In the genomic region with DNA sequence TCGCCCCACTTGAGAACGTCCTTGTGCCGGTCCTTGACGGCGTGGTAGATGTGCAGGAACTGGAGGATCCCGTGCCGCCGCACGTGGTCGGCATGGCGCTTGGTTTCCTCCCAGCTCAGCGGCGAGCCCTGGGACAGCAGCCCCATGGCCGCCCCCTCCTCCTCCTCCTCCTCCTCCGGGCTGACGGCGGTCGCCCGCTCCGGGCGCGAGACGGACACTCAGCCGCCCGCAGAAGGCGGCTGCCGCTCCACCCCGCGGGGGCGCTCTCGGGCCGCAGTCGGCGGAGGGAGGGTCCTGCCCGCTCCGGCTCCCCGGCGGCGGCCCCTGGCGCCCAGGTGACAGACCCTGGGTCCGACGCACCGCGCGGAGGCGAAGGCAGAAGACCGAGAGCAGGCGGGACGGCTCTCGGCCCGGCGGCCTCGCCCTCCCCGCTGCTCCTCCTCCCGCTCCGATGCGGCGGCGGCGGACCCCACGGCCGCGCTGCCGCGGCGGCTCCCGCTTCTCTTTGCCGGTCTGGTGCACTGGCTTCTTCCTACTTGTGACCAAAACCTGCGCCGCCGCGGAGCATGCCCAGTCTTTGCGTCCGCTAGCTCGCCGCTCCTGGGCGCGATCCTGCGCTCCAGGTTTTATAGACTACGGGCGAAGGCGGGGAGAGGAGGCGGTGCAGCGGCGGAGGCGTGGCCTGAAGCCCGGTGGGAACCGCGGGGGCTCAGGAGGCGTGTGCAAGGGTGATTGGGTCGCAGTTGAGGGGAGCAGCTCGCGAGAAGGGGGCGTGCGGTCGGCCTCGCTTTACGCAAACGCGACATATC, we compare ENCODE assay signal across 1 cellular context.
TF ChIP-seq lines count a peak whose summit lies in the region.

A gene (minus strand): TSS at position 602 of the 809 bp plus-strand sequence. CDS start 456 bp downstream, at position 146.

TF ChIP-seq in K562, 482 proteins besides CTCF, POLR2A, EP300 and RAD21 (continued from another document and continues in another):
- TF ChIP-seq, protein P1, sequence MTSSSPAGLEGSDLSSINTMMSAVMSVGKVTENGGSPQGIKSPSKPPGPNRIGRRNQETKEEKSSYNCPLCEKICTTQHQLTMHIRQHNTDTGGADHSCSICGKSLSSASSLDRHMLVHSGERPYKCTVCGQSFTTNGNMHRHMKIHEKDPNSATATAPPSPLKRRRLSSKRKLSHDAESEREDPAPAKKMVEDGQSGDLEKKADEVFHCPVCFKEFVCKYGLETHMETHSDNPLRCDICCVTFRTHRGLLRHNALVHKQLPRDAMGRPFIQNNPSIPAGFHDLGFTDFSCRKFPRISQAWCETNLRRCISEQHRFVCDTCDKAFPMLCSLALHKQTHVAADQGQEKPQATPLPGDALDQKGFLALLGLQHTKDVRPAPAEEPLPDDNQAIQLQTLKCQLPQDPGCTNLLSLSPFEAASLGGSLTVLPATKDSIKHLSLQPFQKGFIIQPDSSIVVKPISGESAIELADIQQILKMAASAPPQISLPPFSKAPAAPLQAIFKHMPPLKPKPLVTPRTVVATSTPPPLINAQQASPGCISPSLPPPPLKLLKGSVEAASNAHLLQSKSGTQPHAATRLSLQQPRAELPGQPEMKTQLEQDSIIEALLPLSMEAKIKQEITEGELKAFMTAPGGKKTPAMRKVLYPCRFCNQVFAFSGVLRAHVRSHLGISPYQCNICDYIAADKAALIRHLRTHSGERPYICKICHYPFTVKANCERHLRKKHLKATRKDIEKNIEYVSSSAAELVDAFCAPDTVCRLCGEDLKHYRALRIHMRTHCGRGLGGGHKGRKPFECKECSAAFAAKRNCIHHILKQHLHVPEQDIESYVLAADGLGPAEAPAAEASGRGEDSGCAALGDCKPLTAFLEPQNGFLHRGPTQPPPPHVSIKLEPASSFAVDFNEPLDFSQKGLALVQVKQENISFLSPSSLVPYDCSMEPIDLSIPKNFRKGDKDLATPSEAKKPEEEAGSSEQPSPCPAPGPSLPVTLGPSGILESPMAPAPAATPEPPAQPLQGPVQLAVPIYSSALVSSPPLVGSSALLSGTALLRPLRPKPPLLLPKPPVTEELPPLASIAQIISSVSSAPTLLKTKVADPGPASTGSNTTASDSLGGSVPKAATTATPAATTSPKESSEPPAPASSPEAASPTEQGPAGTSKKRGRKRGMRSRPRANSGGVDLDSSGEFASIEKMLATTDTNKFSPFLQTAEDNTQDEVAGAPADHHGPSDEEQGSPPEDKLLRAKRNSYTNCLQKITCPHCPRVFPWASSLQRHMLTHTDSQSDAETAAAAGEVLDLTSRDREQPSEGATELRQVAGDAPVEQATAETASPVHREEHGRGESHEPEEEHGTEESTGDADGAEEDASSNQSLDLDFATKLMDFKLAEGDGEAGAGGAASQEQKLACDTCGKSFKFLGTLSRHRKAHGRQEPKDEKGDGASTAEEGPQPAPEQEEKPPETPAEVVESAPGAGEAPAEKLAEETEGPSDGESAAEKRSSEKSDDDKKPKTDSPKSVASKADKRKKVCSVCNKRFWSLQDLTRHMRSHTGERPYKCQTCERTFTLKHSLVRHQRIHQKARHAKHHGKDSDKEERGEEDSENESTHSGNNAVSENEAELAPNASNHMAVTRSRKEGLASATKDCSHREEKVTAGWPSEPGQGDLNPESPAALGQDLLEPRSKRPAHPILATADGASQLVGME (CRISPR knock-in tag; IDR thresholded peaks at IDR 0.05), result peak; percentile 10; the same call in 1 of the 2 replicates
- no peak for TF ChIP-seq HNRNPH1 (optimal IDR thresholded peaks at IDR 0.05; ENCODE audit: low read depth, low read length)
- peak; percentile 63 for TF ChIP-seq SAP30 (IDR thresholded peaks at IDR 0.05; ENCODE audit: borderline replicate concordance, insufficient read depth, low read depth, low read length, poor library complexity, severe bottlenecking)
- TF ChIP-seq C11orf30 (IDR thresholded peaks at IDR 0.05; ENCODE audit: low read depth), result peak; percentile 33; the same call in 1 of the 2 replicates
- no peak for TF ChIP-seq PPARD (CRISPR knock-in tag; IDR thresholded peaks at IDR 0.05)
- TF ChIP-seq RBM39 (optimal IDR thresholded peaks at IDR 0.05; ENCODE audit: low read depth, low read length), result no peak
- peak; percentile 54; the same call in 1 of the 2 replicates for TF ChIP-seq MXI1 (IDR thresholded peaks at IDR 0.05; ENCODE audit: low read depth, low read length)
- TF ChIP-seq, protein P2, sequence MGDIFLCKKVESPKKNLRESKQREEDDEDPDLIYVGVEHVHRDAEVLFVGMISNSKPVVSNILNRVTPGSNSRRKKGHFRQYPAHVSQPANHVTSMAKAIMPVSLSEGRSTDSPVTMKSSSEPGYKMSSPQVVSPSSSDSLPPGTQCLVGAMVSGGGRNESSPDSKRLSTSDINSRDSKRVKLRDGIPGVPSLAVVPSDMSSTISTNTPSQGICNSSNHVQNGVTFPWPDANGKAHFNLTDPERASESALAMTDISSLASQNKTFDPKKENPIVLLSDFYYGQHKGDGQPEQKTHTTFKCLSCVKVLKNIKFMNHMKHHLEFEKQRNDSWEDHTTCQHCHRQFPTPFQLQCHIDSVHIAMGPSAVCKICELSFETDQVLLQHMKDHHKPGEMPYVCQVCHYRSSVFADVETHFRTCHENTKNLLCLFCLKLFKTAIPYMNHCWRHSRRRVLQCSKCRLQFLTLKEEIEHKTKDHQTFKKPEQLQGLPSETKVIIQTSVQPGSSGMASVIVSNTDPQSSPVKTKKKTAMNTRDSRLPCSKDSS (IDR thresholded peaks at IDR 0.05; ENCODE audit: low read depth, partially characterized antibody), result no peak
- TF ChIP-seq, protein P3, sequence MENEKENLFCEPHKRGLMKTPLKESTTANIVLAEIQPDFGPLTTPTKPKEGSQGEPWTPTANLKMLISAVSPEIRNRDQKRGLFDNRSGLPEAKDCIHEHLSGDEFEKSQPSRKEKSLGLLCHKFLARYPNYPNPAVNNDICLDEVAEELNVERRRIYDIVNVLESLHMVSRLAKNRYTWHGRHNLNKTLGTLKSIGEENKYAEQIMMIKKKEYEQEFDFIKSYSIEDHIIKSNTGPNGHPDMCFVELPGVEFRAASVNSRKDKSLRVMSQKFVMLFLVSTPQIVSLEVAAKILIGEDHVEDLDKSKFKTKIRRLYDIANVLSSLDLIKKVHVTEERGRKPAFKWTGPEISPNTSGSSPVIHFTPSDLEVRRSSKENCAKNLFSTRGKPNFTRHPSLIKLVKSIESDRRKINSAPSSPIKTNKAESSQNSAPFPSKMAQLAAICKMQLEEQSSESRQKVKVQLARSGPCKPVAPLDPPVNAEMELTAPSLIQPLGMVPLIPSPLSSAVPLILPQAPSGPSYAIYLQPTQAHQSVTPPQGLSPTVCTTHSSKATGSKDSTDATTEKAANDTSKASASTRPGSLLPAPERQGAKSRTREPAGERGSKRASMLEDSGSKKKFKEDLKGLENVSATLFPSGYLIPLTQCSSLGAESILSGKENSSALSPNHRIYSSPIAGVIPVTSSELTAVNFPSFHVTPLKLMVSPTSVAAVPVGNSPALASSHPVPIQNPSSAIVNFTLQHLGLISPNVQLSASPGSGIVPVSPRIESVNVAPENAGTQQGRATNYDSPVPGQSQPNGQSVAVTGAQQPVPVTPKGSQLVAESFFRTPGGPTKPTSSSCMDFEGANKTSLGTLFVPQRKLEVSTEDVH (IDR thresholded peaks at IDR 0.05; ENCODE audit: low read depth, partially characterized antibody), result no peak
- peak; percentile 90 for TF ChIP-seq NUFIP1 (IDR thresholded peaks at IDR 0.05; ENCODE audit: partially characterized antibody)
- TF ChIP-seq ATF1 (CRISPR knock-in tag; IDR thresholded peaks at IDR 0.05), result peak; percentile 5; the same call in 1 of the 2 replicates
- peak; percentile 83 for TF ChIP-seq ATF1 (tag; IDR thresholded peaks at IDR 0.05)
- TF ChIP-seq EWSR1 (IDR thresholded peaks at IDR 0.05; ENCODE audit: borderline replicate concordance, low read depth, partially characterized antibody), result no peak
- no peak for TF ChIP-seq ZNF79 (CRISPR knock-in tag; IDR thresholded peaks at IDR 0.05; ENCODE audit: low read depth)
- TF ChIP-seq FOXP1 (CRISPR knock-in tag; IDR thresholded peaks at IDR 0.05), result peak; percentile 93
- TF ChIP-seq ZNF197 (CRISPR knock-in tag; IDR thresholded peaks at IDR 0.05; ENCODE audit: low read depth), result peak; percentile 47
- TF ChIP-seq ZNF311 (CRISPR knock-in tag; IDR thresholded peaks at IDR 0.05), result no peak
- TF ChIP-seq, protein P4, sequence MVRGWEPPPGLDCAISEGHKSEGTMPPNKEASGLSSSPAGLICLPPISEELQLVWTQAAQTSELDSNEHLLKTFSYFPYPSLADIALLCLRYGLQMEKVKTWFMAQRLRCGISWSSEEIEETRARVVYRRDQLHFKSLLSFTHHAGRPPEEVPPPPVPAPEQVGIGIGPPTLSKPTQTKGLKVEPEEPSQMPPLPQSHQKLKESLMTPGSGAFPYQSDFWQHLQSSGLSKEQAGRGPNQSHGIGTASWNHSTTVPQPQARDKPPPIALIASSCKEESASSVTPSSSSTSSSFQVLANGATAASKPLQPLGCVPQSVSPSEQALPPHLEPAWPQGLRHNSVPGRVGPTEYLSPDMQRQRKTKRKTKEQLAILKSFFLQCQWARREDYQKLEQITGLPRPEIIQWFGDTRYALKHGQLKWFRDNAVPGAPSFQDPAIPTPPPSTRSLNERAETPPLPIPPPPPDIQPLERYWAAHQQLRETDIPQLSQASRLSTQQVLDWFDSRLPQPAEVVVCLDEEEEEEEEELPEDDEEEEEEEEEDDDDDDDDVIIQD (CRISPR knock-in tag; IDR thresholded peaks at IDR 0.05), result no peak
- TF ChIP-seq ZNF76 (CRISPR knock-in tag; IDR thresholded peaks at IDR 0.05; ENCODE audit: borderline replicate concordance), result no peak
- peak; percentile 19; the same call in 1 of the 2 replicates for TF ChIP-seq NFE2 (IDR thresholded peaks at IDR 0.05; ENCODE audit: low read depth)
- no peak for TF ChIP-seq WHSC1 (IDR thresholded peaks at IDR 0.05; ENCODE audit: low read length)
- TF ChIP-seq CCAR2 (IDR thresholded peaks at IDR 0.05; ENCODE audit: low read depth, low read length), result no peak
- TF ChIP-seq KDM5B (IDR thresholded peaks at IDR 0.05; ENCODE audit: insufficient replicate concordance, low read depth, low read length), result peak; percentile 67
- no peak for TF ChIP-seq STAG1 (CRISPR knock-in tag; IDR thresholded peaks at IDR 0.05; ENCODE audit: borderline replicate concordance)
- no peak for TF ChIP-seq ZNF3 (CRISPR knock-in tag; IDR thresholded peaks at IDR 0.05)
- TF ChIP-seq, protein P5, sequence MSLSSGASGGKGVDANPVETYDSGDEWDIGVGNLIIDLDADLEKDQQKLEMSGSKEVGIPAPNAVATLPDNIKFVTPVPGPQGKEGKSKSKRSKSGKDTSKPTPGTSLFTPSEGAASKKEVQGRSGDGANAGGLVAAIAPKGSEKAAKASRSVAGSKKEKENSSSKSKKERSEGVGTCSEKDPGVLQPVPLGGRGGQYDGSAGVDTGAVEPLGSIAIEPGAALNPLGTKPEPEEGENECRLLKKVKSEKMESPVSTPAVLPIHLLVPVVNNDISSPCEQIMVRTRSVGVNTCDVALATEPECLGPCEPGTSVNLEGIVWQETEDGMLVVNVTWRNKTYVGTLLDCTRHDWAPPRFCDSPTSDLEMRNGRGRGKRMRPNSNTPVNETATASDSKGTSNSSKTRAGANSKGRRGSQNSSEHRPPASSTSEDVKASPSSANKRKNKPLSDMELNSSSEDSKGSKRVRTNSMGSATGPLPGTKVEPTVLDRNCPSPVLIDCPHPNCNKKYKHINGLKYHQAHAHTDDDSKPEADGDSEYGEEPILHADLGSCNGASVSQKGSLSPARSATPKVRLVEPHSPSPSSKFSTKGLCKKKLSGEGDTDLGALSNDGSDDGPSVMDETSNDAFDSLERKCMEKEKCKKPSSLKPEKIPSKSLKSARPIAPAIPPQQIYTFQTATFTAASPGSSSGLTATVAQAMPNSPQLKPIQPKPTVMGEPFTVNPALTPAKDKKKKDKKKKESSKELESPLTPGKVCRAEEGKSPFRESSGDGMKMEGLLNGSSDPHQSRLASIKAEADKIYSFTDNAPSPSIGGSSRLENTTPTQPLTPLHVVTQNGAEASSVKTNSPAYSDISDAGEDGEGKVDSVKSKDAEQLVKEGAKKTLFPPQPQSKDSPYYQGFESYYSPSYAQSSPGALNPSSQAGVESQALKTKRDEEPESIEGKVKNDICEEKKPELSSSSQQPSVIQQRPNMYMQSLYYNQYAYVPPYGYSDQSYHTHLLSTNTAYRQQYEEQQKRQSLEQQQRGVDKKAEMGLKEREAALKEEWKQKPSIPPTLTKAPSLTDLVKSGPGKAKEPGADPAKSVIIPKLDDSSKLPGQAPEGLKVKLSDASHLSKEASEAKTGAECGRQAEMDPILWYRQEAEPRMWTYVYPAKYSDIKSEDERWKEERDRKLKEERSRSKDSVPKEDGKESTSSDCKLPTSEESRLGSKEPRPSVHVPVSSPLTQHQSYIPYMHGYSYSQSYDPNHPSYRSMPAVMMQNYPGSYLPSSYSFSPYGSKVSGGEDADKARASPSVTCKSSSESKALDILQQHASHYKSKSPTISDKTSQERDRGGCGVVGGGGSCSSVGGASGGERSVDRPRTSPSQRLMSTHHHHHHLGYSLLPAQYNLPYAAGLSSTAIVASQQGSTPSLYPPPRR (CRISPR knock-in tag; IDR thresholded peaks at IDR 0.05; ENCODE audit: borderline replicate concordance), result no peak
- TF ChIP-seq, protein P6, sequence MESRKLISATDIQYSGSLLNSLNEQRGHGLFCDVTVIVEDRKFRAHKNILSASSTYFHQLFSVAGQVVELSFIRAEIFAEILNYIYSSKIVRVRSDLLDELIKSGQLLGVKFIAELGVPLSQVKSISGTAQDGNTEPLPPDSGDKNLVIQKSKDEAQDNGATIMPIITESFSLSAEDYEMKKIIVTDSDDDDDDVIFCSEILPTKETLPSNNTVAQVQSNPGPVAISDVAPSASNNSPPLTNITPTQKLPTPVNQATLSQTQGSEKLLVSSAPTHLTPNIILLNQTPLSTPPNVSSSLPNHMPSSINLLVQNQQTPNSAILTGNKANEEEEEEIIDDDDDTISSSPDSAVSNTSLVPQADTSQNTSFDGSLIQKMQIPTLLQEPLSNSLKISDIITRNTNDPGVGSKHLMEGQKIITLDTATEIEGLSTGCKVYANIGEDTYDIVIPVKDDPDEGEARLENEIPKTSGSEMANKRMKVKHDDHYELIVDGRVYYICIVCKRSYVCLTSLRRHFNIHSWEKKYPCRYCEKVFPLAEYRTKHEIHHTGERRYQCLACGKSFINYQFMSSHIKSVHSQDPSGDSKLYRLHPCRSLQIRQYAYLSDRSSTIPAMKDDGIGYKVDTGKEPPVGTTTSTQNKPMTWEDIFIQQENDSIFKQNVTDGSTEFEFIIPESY (CRISPR knock-in tag; IDR thresholded peaks at IDR 0.05), result peak; percentile 64
- no peak for TF ChIP-seq ZNF324 (CRISPR knock-in tag; IDR thresholded peaks at IDR 0.05)
- TF ChIP-seq ZNF707 (CRISPR knock-in tag; conservative IDR thresholded peaks at IDR 0.05), result no peak
- no peak for TF ChIP-seq NFRKB (IDR thresholded peaks at IDR 0.05; ENCODE audit: low read depth)
- TF ChIP-seq CBX3 (IDR thresholded peaks at IDR 0.05; ENCODE audit: borderline replicate concordance in 1 of 2, low read length in 2 of 2), result peak in 1 of 2 experiments; percentile 34; a peak in 1 of 3 replicates
- no peak for TF ChIP-seq ZNF75A (CRISPR knock-in tag; IDR thresholded peaks at IDR 0.05)
- TF ChIP-seq SMARCA5 (IDR thresholded peaks at IDR 0.05), result no peak
- no peak for TF ChIP-seq ZNF584 (CRISPR knock-in tag; IDR thresholded peaks at IDR 0.05; ENCODE audit: low read depth)
- no peak for TF ChIP-seq NELFE (IDR thresholded peaks at IDR 0.05; ENCODE audit: insufficient read depth, insufficient read length)
- TF ChIP-seq KAT8 (IDR thresholded peaks at IDR 0.05; ENCODE audit: low read depth), result no peak
- no peak for TF ChIP-seq GABPB2 (CRISPR knock-in tag; conservative IDR thresholded peaks at IDR 0.05)
- peak; percentile 56; the same call in 1 of the 2 replicates for TF ChIP-seq SAFB (IDR thresholded peaks at IDR 0.05; ENCODE audit: borderline replicate concordance, low read depth, low read length)
- TF ChIP-seq RBM14 (IDR thresholded peaks at IDR 0.05; ENCODE audit: borderline replicate concordance, insufficient read depth, low read depth, low read length), result no peak
